ENCODE assay signal across 16 cellular contexts in the genomic region with DNA sequence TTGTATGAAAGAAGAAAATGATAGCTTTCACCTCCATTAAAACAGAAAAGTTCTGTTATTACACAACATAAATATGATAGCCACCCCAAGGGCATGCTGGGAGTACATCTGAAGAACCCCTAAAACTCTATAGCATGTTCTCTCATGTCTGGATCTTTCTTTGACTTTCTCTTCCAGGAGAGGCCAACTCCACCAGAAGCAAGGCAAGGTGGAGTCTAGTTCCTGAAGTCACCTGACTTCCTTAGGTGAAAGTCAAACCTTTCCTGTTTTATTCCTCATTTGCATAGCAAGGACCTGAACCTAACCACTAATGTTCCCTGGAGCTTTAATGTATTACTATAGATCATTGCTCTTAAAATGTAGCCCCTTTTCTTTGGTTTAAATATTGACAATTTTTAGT.
A peak's percentile ranks its signal among the peaks of the same experiment; 100 is the strongest.
DNase-seq lines count a peak whose midpoint lies in the region; ATAC-seq lines count a peak whose summit lies in the region.
"Had no signal": no experiment of that assay in that cellular context is flagged by ENCODE, and none has a peak within 500 bp of the region (broad histone marks: within the 10 kb centered on the region; RNA-seq: fewer than 3 reads in every experiment).

No MANE protein-coding gene starts in this region.

- H3K4me1 Mint-ChIP-seq in activated naive CD4-positive, alpha-beta T cell treated with anti-CD3 and anti-CD28 coated beads, Interleukin-2, amount 50 U/mL, for 24 hours, result peaks cover 68% of the 10 kb centered on the region
- H3K4me1 Mint-ChIP-seq in activated naive CD8-positive, alpha-beta T cell (ENCODE audit: low read depth), result peaks cover 71% of the 10 kb centered on the region

- H3K27ac Mint-ChIP-seq in activated naive CD4-positive, alpha-beta T cell treated with anti-CD3 and anti-CD28 coated beads, Interleukin-2, amount 50 U/mL, for 24 hours, result peak overlapping the region; percentile 82
- H3K27ac Mint-ChIP-seq in activated naive CD8-positive, alpha-beta T cell, result peak overlapping the region; percentile 81
- H3K27ac Mint-ChIP-seq: stimulated activated memory B cell treated with anti-CD40 and anti-IgM and Interleukin-4, amounts not matched to agents 10 μg/mL and 1 μg/mL and 100 μg/mL, for 72 hours had no signal

- peaks cover 53% of the 10 kb centered on the region for H3K36me3 Mint-ChIP-seq in activated naive CD4-positive, alpha-beta T cell treated with anti-CD3 and anti-CD28 coated beads, Interleukin-2, amount 50 U/mL, for 24 hours
- H3K36me3 Mint-ChIP-seq in activated naive CD8-positive, alpha-beta T cell, result peaks cover 52% of the 10 kb centered on the region

- no peak for ATAC-seq in HG03457 (IDR thresholded peaks at IDR 0.05; ENCODE audit: unreplicated experiment)
- ATAC-seq: lower lobe of right lung; SK-N-SH treated with all-trans-retinoic acid at 6 μM for 48 hours; stimulated activated memory B cell treated with anti-CD40 and anti-IgM and Interleukin-4, amounts not matched to agents 10 μg/mL and 1 μg/mL and 100 μg/mL, for 72 hours had no signal

- H3K4me3 Mint-ChIP-seq in activated naive CD4-positive, alpha-beta T cell treated with anti-CD3 and anti-CD28 coated beads, Interleukin-2, amount 50 U/mL, for 24 hours, result peak overlapping the region; percentile 79
- peak overlapping the region; percentile 75 for H3K4me3 Mint-ChIP-seq in activated naive CD8-positive, alpha-beta T cell
- H3K4me3 Mint-ChIP-seq: stimulated activated memory B cell treated with anti-CD40 and anti-IgM and Interleukin-4, amounts not matched to agents 10 μg/mL and 1 μg/mL and 100 μg/mL, for 72 hours had no signal

- no peak for DNase-seq in activated naive CD4-positive, alpha-beta T cell (lab: John Stamatoyannopoulos, UW)
- DNase-seq in NCI-H526 (lab: John Stamatoyannopoulos, UW), result peak; percentile 6 to 52
- no peak for DNase-seq in NCI-H524 (lab: John Stamatoyannopoulos, UW)
- DNase-seq in NCI-H128 (lab: John Stamatoyannopoulos, UW; ENCODE audit: unreplicated experiment), result no peak
- DNase-seq: GF-D8; kidney; lower lobe of right lung; MV-4-11; NCI-H1694 treated with DMSO at 0.1 percent for 48 hours; NCI-H2171 treated with DMSO at 0.1 percent for 48 hours; stimulated activated CD4-positive, alpha-beta T cell treated with anti-CD3 and anti-CD28 coated beads, Interleukin-2, amount 100 ng/mL, for 24 hours had no signal

- H3K9me3 Mint-ChIP-seq in activated naive CD4-positive, alpha-beta T cell treated with anti-CD3 and anti-CD28 coated beads, Interleukin-2, amount 50 U/mL, for 24 hours, result peaks cover 6% of the 10 kb centered on the region
- H3K9me3 Mint-ChIP-seq in activated naive CD8-positive, alpha-beta T cell (ENCODE audit: low read depth), result no peaks in the 10 kb centered on the region

- H3K27me3 Mint-ChIP-seq in activated naive CD4-positive, alpha-beta T cell treated with anti-CD3 and anti-CD28 coated beads, Interleukin-2, amount 50 U/mL, for 24 hours, result no peaks in the 10 kb centered on the region
- H3K27me3 Mint-ChIP-seq in activated naive CD8-positive, alpha-beta T cell, result no peaks in the 10 kb centered on the region
- H3K27me3 Mint-ChIP-seq: stimulated activated memory B cell treated with anti-CD40 and anti-IgM and Interleukin-4, amounts not matched to agents 10 μg/mL and 1 μg/mL and 100 μg/mL, for 72 hours had no signal

Comparison
In these comparisons a context has a peak if more than half of its experiments do, and no peak if none do; other contexts are left out.
1. DNase-seq: peak in NCI-H526 (2 of 2); none in activated naive CD4-positive, alpha-beta T cell (0 of 4), NCI-H524 (0 of 2) and NCI-H128 (single experiment).